Comparison of ENCODE assay signal across 19 cellular contexts in genomic region chr17:15509095-15509494, GRCh38. TPM values are rescaled to one million over a fixed set of nuclear protein-coding genes. Genes with fewer than 3 reads are reported as not detected.
DNase-seq lines count a peak whose midpoint lies in the region; ATAC-seq and TF ChIP-seq lines count a peak whose summit lies in the region.
"Had no signal": no experiment of that assay in that cellular context is flagged by ENCODE, and none has a peak within 500 bp of the region (broad histone marks: within the 10 kb centered on the region; RNA-seq: fewer than 3 reads in every experiment).

No MANE protein-coding gene starts in this region.

- H3K27me3 ChIP-seq in ascending aorta = no peaks in the 10 kb centered on the region
- no peaks in the 10 kb centered on the region for H3K27me3 ChIP-seq in heart left ventricle
- H3K27me3 ChIP-seq in tibial artery = no peaks in the 10 kb centered on the region
- H3K27me3 ChIP-seq in stomach = no peaks in the 10 kb centered on the region
- H3K27me3 ChIP-seq: SJSA1 had no signal

- H3K27ac ChIP-seq in ascending aorta (peak overlapping the region; percentile 90 to 94), heart left ventricle (peak overlapping the region in 1 of 12 donors; percentile 61), tibial artery (peak overlapping the region; percentile 39 to 80), stomach (no peak overlapping the region)
- H3K27ac ChIP-seq: SJSA1 had no signal

- peak; percentile 48 to 62 (median 54) for ATAC-seq in heart left ventricle
- ATAC-seq: PC-3 had no signal

- no peak for TF ChIP-seq CTCF in ascending aorta (IDR thresholded peaks at IDR 0.05)
- TF ChIP-seq CTCF in heart left ventricle (IDR thresholded peaks at IDR 0.05) = no peak
- no peak for TF ChIP-seq CTCF in tibial artery (IDR thresholded peaks at IDR 0.05)
- TF ChIP-seq CTCF in stomach (IDR thresholded peaks at IDR 0.05) = no peak

- intact Hi-C loops in ascending aorta (cut with DNase I) = no loop called here
- intact Hi-C loops in heart left ventricle (cut with DNase I) = no loop called here
- intact Hi-C loops in tibial artery (cut with DNase I; ENCODE audit: low total_unique reads) = no loop called here
- intact Hi-C loops in stomach (cut with DNase I; ENCODE audit: low total_unique reads) = no loop called here

- TF ChIP-seq EP300 in stomach (IDR thresholded peaks at IDR 0.05) = no peak

- 70 to 82% (median 74%) methylated on average over 5 of the region's 5 CpGs for WGBS in heart left ventricle, 4 donors
- WGBS in stomach, 5 donors = 90 to 97% (median 91%) methylated on average over 4 to 5 of the region's 5 CpGs

- H3K4me1 ChIP-seq in ascending aorta (peaks cover 13 to 49% of the 10 kb centered on the region in 2 donors), heart left ventricle (peaks cover 0 to 30% (median 16%) of the 10 kb centered on the region in 12 donors), tibial artery (peaks cover 0 to 59% (median 27%) of the 10 kb centered on the region in 4 donors), stomach (peaks cover 0 to 24% (median 15%) of the 10 kb centered on the region in 4 donors)

- DNase-seq in ascending aorta (ENCODE audit: low spot score in 2 of 2) = peak in 1 of 2 donors; percentile 54
- no peak for DNase-seq in heart left ventricle
- peak; percentile 41 for DNase-seq in left kidney (ENCODE audit: low read depth, low spot score)
- DNase-seq in tibial artery = no peak
- DNase-seq in NCI-H2227 (lab: John Stamatoyannopoulos, UW; ENCODE audit: unreplicated experiment) = no peak
- DNase-seq in stomach = no peak
- no peak for DNase-seq in HCEC 1CT
- DNase-seq: DMS153, DND-41, Karpas-422, NCI-H1092 treated with DMSO at 0.1 percent for 48 hours, NCI-H1436 treated with DMSO at 0.1 percent for 48 hours, NCI-H1930, NCI-H2107, NCI-H446, NCI-H524 treated with DMSO at 0.1 percent for 48 hours, NCI-H774, PC-3 had no signal

- H3K4me3 ChIP-seq in ascending aorta (no peak overlapping the region), heart left ventricle (no peak overlapping the region), tibial artery (no peak overlapping the region), stomach (no peak overlapping the region)
- H3K4me3 ChIP-seq: SJSA1 had no signal

- TF ChIP-seq POLR2A in heart left ventricle (IDR thresholded peaks at IDR 0.05) (no peak), stomach (IDR thresholded peaks at IDR 0.05) (no peak)

- no peaks in the 10 kb centered on the region for H3K36me3 ChIP-seq in ascending aorta
- peaks cover 0 to 12% (median 0%) of the 10 kb centered on the region in 9 donors for H3K36me3 ChIP-seq in heart left ventricle
- peaks cover 0 to 8% (median 0%) of the 10 kb centered on the region in 3 donors for H3K36me3 ChIP-seq in tibial artery
- peaks cover 0 to 15% (median 7%) of the 10 kb centered on the region in 4 donors for H3K36me3 ChIP-seq in stomach

- H3K9me3 ChIP-seq in ascending aorta = no peaks in the 10 kb centered on the region
- H3K9me3 ChIP-seq in heart left ventricle = no peaks in the 10 kb centered on the region
- no peaks in the 10 kb centered on the region for H3K9me3 ChIP-seq in tibial artery
- no peaks in the 10 kb centered on the region for H3K9me3 ChIP-seq in stomach
- H3K9me3 ChIP-seq: SJSA1 had no signal

RNA-seq across cellular contexts. Expression of gene CDRT4, which starts 41.7 kb away (rescaled TPM):
- total RNA-seq in ascending aorta (3.7 TPM), heart left ventricle (1 to 10 TPM in 3 of 9 donors, under 1 TPM in 4, not detected in 2; 0.56 to 4.7 (median 0.96) TPM), stomach (10 to 100 TPM in 1 of 5 donors, 1 to 10 TPM in 2, not detected in 2; 4.5 to 12.5 (median 4.9) TPM)
- polyA plus RNA-seq in heart left ventricle (1 to 10 TPM in 1 of 2 donors, under 1 TPM in 1; 0.12 to 1.9 TPM), stomach (10 to 100 TPM in 1 of 3 donors, 1 to 10 TPM in 2; 1.5 to 12.8 (median 2.4) TPM)

RNA-seq across cellular contexts. Expression of gene TVP23C, which starts 54.2 kb away (rescaled TPM):
- 5.5 TPM for total RNA-seq in ascending aorta
- 1 to 10 TPM; 1.9 to 8.7 (median 5.8) TPM for total RNA-seq in heart left ventricle
- 1 to 10 TPM; 4.5 to 5.2 TPM for polyA plus RNA-seq in heart left ventricle
- 10 to 100 TPM in 4 of 5 donors, not detected in 1; 11.6 to 74.5 (median 37.5) TPM for total RNA-seq in stomach
- polyA plus RNA-seq in stomach = 1 to 10 TPM in 2 of 3 donors, not detected in 1; 2.4 to 2.6 TPM

Comparison
In these comparisons a context has a peak if more than half of its experiments do, and no peak if none do; other contexts are left out.
1. H3K27ac ChIP-seq: peak in ascending aorta (2 of 2) and tibial artery (2 of 2); none in stomach (0 of 5).